Comparison of ENCODE assay signal across 21 cellular contexts in genomic region chr3:113717818-113718217, GRCh38. TPM values are rescaled to one million over a fixed set of nuclear protein-coding genes. Genes with fewer than 3 reads are reported as not detected.
DNase-seq lines count a peak whose midpoint lies in the region; ATAC-seq, FAIRE-seq and TF ChIP-seq lines count a peak whose summit lies in the region.
"Had no signal": no experiment of that assay in that cellular context is flagged by ENCODE, and none has a peak within 500 bp of the region (broad histone marks: within the 10 kb centered on the region; RNA-seq: fewer than 3 reads in every experiment).

No MANE protein-coding gene starts in this region.

- H2AFZ ChIP-seq in PC-3 (ENCODE audit: low read length) = no peak overlapping the region

- H3K27me3 ChIP-seq in PC-3 (ENCODE audit: low read length) (no peaks in the 10 kb centered on the region), bronchial epithelial cell (ENCODE audit: control insufficient read depth, insufficient read depth, low read length) (no peaks in the 10 kb centered on the region)
- H3K27me3 ChIP-seq: ovary, tibial artery had no signal

- H3K9me3 Mint-ChIP-seq in activated naive CD4-positive, alpha-beta T cell treated with anti-CD3 and anti-CD28 coated beads, Interleukin-2, amount 50 U/mL, for 72 hours = no peaks in the 10 kb centered on the region
- no peaks in the 10 kb centered on the region for H3K9me3 Mint-ChIP-seq in stimulated activated naive CD8-positive, alpha-beta T cell treated with anti-CD3 and anti-CD28 coated beads, Interleukin-15, amount 100 ng/mL, for 72 hours
- H3K9me3 Mint-ChIP-seq: activated T-helper 2 cell treated with anti-CD3 and anti-CD28 coated beads, Interferon-gamma antibody, Interleukin-2, Interleukin-4, amounts not matched to agents 10 μg/mL and 5 μg/mL and 100 μg/mL, durations not matched to agents 14 hours and 24 hours and 36 hours; stimulated activated memory B cell treated with anti-CD40 and anti-IgM and Interleukin-4, amounts not matched to agents 10 μg/mL and 1 μg/mL and 100 μg/mL, for 72 hours had no signal

- peaks cover 8 to 28% of the 10 kb centered on the region in 2 donors for H3K36me3 Mint-ChIP-seq in activated naive CD4-positive, alpha-beta T cell treated with anti-CD3 and anti-CD28 coated beads, Interleukin-2, amount 50 U/mL, for 72 hours

- H3K4me1 Mint-ChIP-seq in stimulated activated naive CD8-positive, alpha-beta T cell treated with anti-CD3 and anti-CD28 coated beads, Interleukin-15, amount 100 ng/mL, for 72 hours = peaks cover 17% of the 10 kb centered on the region
- H3K4me1 Mint-ChIP-seq: stimulated activated memory B cell treated with anti-CD40 and anti-IgM and Interleukin-4, amounts not matched to agents 10 μg/mL and 1 μg/mL and 100 μg/mL, for 72 hours had no signal

- peaks cover 4% of the 10 kb centered on the region; the same call in 1 of the 2 replicates for H3K79me2 ChIP-seq in PC-3 (ENCODE audit: low read length)

- H3K9me2 ChIP-seq in PC-3 (replicated peaks; ENCODE audit: low read length) = no peaks in the 10 kb centered on the region

- H3K4me3 Mint-ChIP-seq in stimulated activated naive CD8-positive, alpha-beta T cell treated with anti-CD3 and anti-CD28 coated beads, Interleukin-15, amount 100 ng/mL, for 72 hours = no peak overlapping the region
- H3K4me3 Mint-ChIP-seq: stimulated activated memory B cell treated with anti-CD40 and anti-IgM and Interleukin-4, amounts not matched to agents 10 μg/mL and 1 μg/mL and 100 μg/mL, for 72 hours had no signal

- no peak for FAIRE-seq in bronchial epithelial cell (lab: Jason Lieb, UNC)
- FAIRE-seq: GM19239 had no signal

- no peaks in the 10 kb centered on the region for H3K27me3 Mint-ChIP-seq in stimulated activated naive CD8-positive, alpha-beta T cell treated with anti-CD3 and anti-CD28 coated beads, Interleukin-15, amount 100 ng/mL, for 72 hours
- H3K27me3 Mint-ChIP-seq: stimulated activated memory B cell treated with anti-CD40 and anti-IgM and Interleukin-4, amounts not matched to agents 10 μg/mL and 1 μg/mL and 100 μg/mL, for 72 hours had no signal

- intact Hi-C loops in PC-3 (cut with micrococcal nuclease) = no loop called here

- no peak for DNase-seq in activated naive CD4-positive, alpha-beta T cell treated with anti-CD3 and anti-CD28 coated beads, Interleukin-2, amount 50 U/mL, for 72 hours (ENCODE audit: low spot score in 2 of 2)
- no peak for DNase-seq in activated naive CD4-positive, alpha-beta T cell treated with Interleukin-2 at 50 U/mL for 16 hours
- DNase-seq in PC-3 (peak; percentile 28), bronchial epithelial cell (ENCODE audit: low read depth) (peak; percentile 16), mucosa of gallbladder (ENCODE audit: low spot score) (no peak)
- DNase-seq in stimulated activated naive CD8-positive, alpha-beta T cell treated with anti-CD3 and anti-CD28 coated beads, Interleukin-15, amount 100 ng/mL, for 72 hours = no peak
- DNase-seq: activated CD4-positive, alpha-beta T cell treated with anti-CD3 and anti-CD28 coated beads, Interleukin-2, amount 50 U/mL, for 48 hours; central memory CD4-positive, alpha-beta T cell; islet precursor cell; KBM-7; NCI-H1694; NCI-H748 treated with DMSO at 0.1 percent for 48 hours; ovary; SHP77 treated with DMSO at 0.1 percent for 48 hours; tibial artery had no signal

- H3K4me2 ChIP-seq in PC-3 (ENCODE audit: low read length) = no peak overlapping the region

- POLR2A ChIA-PET in PC-3 (lab: Charles Lee; ENCODE audit: unreplicated experiment) = no interaction called here

- CTCF ChIA-PET in PC-3 (lab: Charles Lee) = no interaction called here

- no TSS peak for BruUV-seq in PC-3 (replicated peaks; lab: Mats Ljungman, UMichigan)

- H3K4me3 ChIP-seq in PC-3 (ENCODE audit: low read length) = no peak overlapping the region
- H3K4me3 ChIP-seq in bronchial epithelial cell (ENCODE audit: low read depth, low read length) = no peak overlapping the region
- H3K4me3 ChIP-seq: lung, ovary, tibial artery had no signal

- ATAC-seq in activated naive CD4-positive, alpha-beta T cell treated with anti-CD3 and anti-CD28 coated beads, Interleukin-2, amount 50 U/mL, for 72 hours = peak; percentile 82 to 100
- ATAC-seq in PC-3 (peak; percentile 37), GM21390 (IDR thresholded peaks at IDR 0.05; ENCODE audit: unreplicated experiment) (no peak), HG03135 (IDR thresholded peaks at IDR 0.05; ENCODE audit: unreplicated experiment) (no peak)
- peak; percentile 88 for ATAC-seq in stimulated activated naive CD8-positive, alpha-beta T cell treated with anti-CD3 and anti-CD28 coated beads, Interleukin-15, amount 100 ng/mL, for 72 hours
- ATAC-seq: stimulated activated memory B cell treated with anti-CD40 and anti-IgM and Interleukin-4, amounts not matched to agents 10 μg/mL and 1 μg/mL and 100 μg/mL, for 72 hours had no signal

- H3F3A ChIP-seq in PC-3 (ENCODE audit: low read length, unreplicated experiment) = no peaks in the 10 kb centered on the region

- no peak for TF ChIP-seq CTCF in PC-3 (conservative IDR thresholded peaks at IDR 0.05; ENCODE audit: low read depth, low read length)
- TF ChIP-seq CTCF in bronchial epithelial cell (IDR thresholded peaks at IDR 0.05; ENCODE audit: insufficient read depth, low read length, severe bottlenecking) = no peak

- no peak overlapping the region for H3K9ac ChIP-seq in PC-3 (ENCODE audit: low read length)

- no peaks in the 10 kb centered on the region for H3K9me3 ChIP-seq in PC-3 (ENCODE audit: low read length)
- H3K9me3 ChIP-seq: ovary, tibial artery had no signal

- H3K27ac Mint-ChIP-seq in activated naive CD4-positive, alpha-beta T cell treated with anti-CD3 and anti-CD28 coated beads, Interleukin-2, amount 50 U/mL, for 72 hours = peak overlapping the region; percentile 14 to 44
- peak overlapping the region in 1 of 2 donors; percentile 91 for H3K27ac Mint-ChIP-seq in stimulated activated naive CD8-positive, alpha-beta T cell treated with anti-CD3 and anti-CD28 coated beads, Interleukin-15, amount 100 ng/mL, for 72 hours
- H3K27ac Mint-ChIP-seq: activated T-helper 2 cell treated with anti-CD3 and anti-CD28 coated beads, Interferon-gamma antibody, Interleukin-2, Interleukin-4, amounts not matched to agents 10 μg/mL and 5 μg/mL and 100 μg/mL, durations not matched to agents 14 hours and 24 hours and 36 hours; stimulated activated memory B cell treated with anti-CD40 and anti-IgM and Interleukin-4, amounts not matched to agents 10 μg/mL and 1 μg/mL and 100 μg/mL, for 72 hours had no signal

- H4K20me1 ChIP-seq in PC-3 (ENCODE audit: low read length) = 0 out of 2 replicates have a peak, but pooled peaks cover 3% of the 10 kb centered on the region

- peaks cover 5% of the 10 kb centered on the region; the same call in 1 of the 2 replicates for H3K4me1 ChIP-seq in PC-3 (ENCODE audit: insufficient read depth, low read length)
- H3K4me1 ChIP-seq: tibial artery had no signal

- H3K36me3 ChIP-seq in PC-3 (ENCODE audit: low read depth, low read length) (peaks cover 51% of the 10 kb centered on the region), bronchial epithelial cell (ENCODE audit: control insufficient read depth, insufficient read depth, low read length) (peaks cover 3% of the 10 kb centered on the region)
- H3K36me3 ChIP-seq: ovary had no signal

- no peak overlapping the region for H3K27ac ChIP-seq in PC-3 (ENCODE audit: low read length)
- H3K27ac ChIP-seq: ovary, tibial artery had no signal

RNA-seq across cellular contexts. Expression of gene USF3, which starts 21.4 kb away (rescaled TPM):
- 10 to 100 TPM; 14.0 to 22.2 TPM for total RNA-seq in activated naive CD4-positive, alpha-beta T cell treated with anti-CD3 and anti-CD28 coated beads, Interleukin-2, amount 50 U/mL, for 72 hours
- 8.1 and 10.5 TPM in 2 replicates for total RNA-seq in PC-3 (2014; rRNA removed)
- 4.2 and 5.1 TPM in 2 replicates for total RNA-seq in bronchial epithelial cell
- total RNA-seq in mucosa of gallbladder = 18.6 TPM

RNA-seq across cellular contexts. Expression of gene NAA50, which starts 28.2 kb away (rescaled TPM):
- total RNA-seq in activated naive CD4-positive, alpha-beta T cell treated with anti-CD3 and anti-CD28 coated beads, Interleukin-2, amount 50 U/mL, for 72 hours = 100 to 1,000 TPM; 101 to 109 TPM
- 859 and 989 TPM in 2 replicates for total RNA-seq in PC-3 (2014; rRNA removed)
- total RNA-seq in bronchial epithelial cell = 133 and 292 TPM in 2 replicates
- 78.6 TPM for total RNA-seq in mucosa of gallbladder

RNA-seq across cellular contexts. Expression of gene ATP6V1A, which starts 29.0 kb away (rescaled TPM):
- total RNA-seq in activated naive CD4-positive, alpha-beta T cell treated with anti-CD3 and anti-CD28 coated beads, Interleukin-2, amount 50 U/mL, for 72 hours = 10 to 100 TPM; 48.8 to 69.5 TPM
- 40.3 and 43.8 TPM in 2 replicates for total RNA-seq in PC-3 (2014; rRNA removed)
- 55.5 and 69.1 TPM in 2 replicates for total RNA-seq in bronchial epithelial cell
- 81.5 TPM for total RNA-seq in mucosa of gallbladder

Comparison
In these comparisons a context has a peak if more than half of its experiments do, and no peak if none do; other contexts are left out.
1. ATAC-seq: peak in activated naive CD4-positive, alpha-beta T cell treated with anti-CD3 and anti-CD28 coated beads, Interleukin-2, amount 50 U/mL, for 72 hours (2 of 2), PC-3 (single experiment) and stimulated activated naive CD8-positive, alpha-beta T cell treated with anti-CD3 and anti-CD28 coated beads, Interleukin-15, amount 100 ng/mL, for 72 hours (single experiment); none in GM21390 (single experiment) and HG03135 (single experiment).
2. DNase-seq: peak in PC-3 (single experiment) and bronchial epithelial cell (single experiment); none in activated naive CD4-positive, alpha-beta T cell treated with anti-CD3 and anti-CD28 coated beads, Interleukin-2, amount 50 U/mL, for 72 hours (0 of 2), activated naive CD4-positive, alpha-beta T cell treated with Interleukin-2 at 50 U/mL for 16 hours (single experiment), stimulated activated naive CD8-positive, alpha-beta T cell treated with anti-CD3 and anti-CD28 coated beads, Interleukin-15, amount 100 ng/mL, for 72 hours (0 of 2) and mucosa of gallbladder (single experiment).